ENCODE assay signal across 2 cellular contexts in genomic region chr1:85085417-85085816, GRCh38.
TF ChIP-seq lines count a peak whose summit lies in the region.

No MANE protein-coding gene starts in this region.

TF ChIP-seq in GM23338, 12 proteins besides CTCF, POLR2A, EP300 and RAD21:
- no peak for TF ChIP-seq EZH2 (IDR thresholded peaks at IDR 0.05; ENCODE audit: low read depth, unreplicated experiment)
- no peak for TF ChIP-seq ZNF462 (CRISPR knock-in tag; IDR thresholded peaks at IDR 0.05)
- no peak for TF ChIP-seq ZNF114 (CRISPR knock-in tag; IDR thresholded peaks at IDR 0.05)
- TF ChIP-seq EZH2phosphoT487 (IDR thresholded peaks at IDR 0.05; ENCODE audit: unreplicated experiment), result no peak

TF ChIP-seq in H1, 55 proteins besides CTCF, POLR2A, EP300 and RAD21 (continued from another document):
- TF ChIP-seq MAX (IDR thresholded peaks at IDR 0.05) (no peak), NANOG (IDR thresholded peaks at IDR 0.05; ENCODE audit: insufficient read depth, low read depth, low read length, poor library complexity, severe bottlenecking) (no peak), USF2 (IDR thresholded peaks at IDR 0.05; ENCODE audit: low read length) (no peak), CBX5 (IDR thresholded peaks at IDR 0.05; ENCODE audit: low read depth, low read length) (no peak), ZNF274 (IDR thresholded peaks at IDR 0.05; ENCODE audit: borderline replicate concordance, extremely low read depth, low read length) (no peak), SP4 (IDR thresholded peaks at IDR 0.05; ENCODE audit: low read length) (no peak), EGR1 (IDR thresholded peaks at IDR 0.05; ENCODE audit: borderline replicate concordance, low read depth, low read length) (no peak), HDAC6 (IDR thresholded peaks at IDR 0.05; ENCODE audit: low read depth, low read length) (no peak), SIN3A (conservative IDR thresholded peaks at IDR 0.05 in 1 of 2, IDR thresholded peaks at IDR 0.05 in 1 of 2; ENCODE audit: low read depth in 1 of 2, low read length in 2 of 2) (no peak), MAFK (IDR thresholded peaks at IDR 0.05; ENCODE audit: low read depth, low read length) (no peak), ASH2L (IDR thresholded peaks at IDR 0.05; ENCODE audit: low read length) (no peak), JUN (IDR thresholded peaks at IDR 0.05; ENCODE audit: low read depth, low read length) (no peak), SP1 (IDR thresholded peaks at IDR 0.05; ENCODE audit: low read depth, low read length) (no peak), JUND (IDR thresholded peaks at IDR 0.05; ENCODE audit: low read length) (no peak)
